16 cellular contexts compared by ENCODE assay signal in the genomic region with DNA sequence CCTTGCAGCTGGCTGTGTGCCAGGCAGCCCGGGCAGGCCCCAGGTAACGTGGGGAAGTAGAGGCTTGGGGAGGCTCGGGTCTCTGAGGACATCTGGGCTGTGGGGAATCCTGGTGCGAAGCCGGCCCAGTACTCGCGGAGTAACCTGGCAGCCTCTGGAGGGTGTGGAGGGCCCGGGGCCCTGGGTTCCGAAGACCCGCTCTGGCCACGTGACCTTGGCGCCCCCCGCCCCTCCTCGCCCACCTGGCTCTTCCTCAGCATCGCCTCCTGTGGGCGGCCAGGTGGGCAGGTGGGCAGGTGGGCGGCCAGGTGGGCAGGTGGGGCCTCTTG.
A peak's percentile ranks its signal among the peaks of the same experiment; 100 is the strongest.
DNase-seq lines count a peak whose midpoint lies in the region; ATAC-seq, FAIRE-seq and TF ChIP-seq lines count a peak whose summit lies in the region.
"Had no signal": no experiment of that assay in that cellular context is flagged by ENCODE, and none has a peak within 500 bp of the region (broad histone marks: within the 10 kb centered on the region; RNA-seq: fewer than 3 reads in every experiment).

No MANE protein-coding gene starts in this region.

- DNase-seq in WTC11 (ENCODE audit: low spot score) (no peak), hepatocyte (ENCODE audit: low spot score) (no peak), osteocyte (ENCODE audit: extremely low spot score, unreplicated experiment) (peak; percentile 75), transverse colon (peak; percentile 7), left cardiac atrium (no peak), NCI-H2171 treated with DMSO at 0.1 percent for 48 hours (lab: John Stamatoyannopoulos, UW) (no peak), small intestine (no peak)
- no peak for DNase-seq in stimulated activated CD4-positive, alpha-beta T cell treated with anti-CD3 and anti-CD28 coated beads, Interleukin-12 subunit alpha, Interleukin-12 subunit beta, amount 100 ng/mL, for 4 hours
- DNase-seq: CD4-positive, alpha-beta T cell; EL; HFFc6; NCI-H524 treated with DMSO at 0.1 percent for 48 hours had no signal

- H3K79me2 ChIP-seq in hepatocyte, result no peaks in the 10 kb centered on the region

- no peak overlapping the region for H2AFZ ChIP-seq in hepatocyte

- H3K4me1 Mint-ChIP-seq in WTC11 (peaks cover 31% of the 10 kb centered on the region), osteocyte (ENCODE audit: unreplicated experiment) (peaks cover 10% of the 10 kb centered on the region)

- no peaks in the 10 kb centered on the region for H3K9me3 ChIP-seq in hepatocyte (ENCODE audit: low read depth)
- no peaks in the 10 kb centered on the region for H3K9me3 ChIP-seq in transverse colon
- H3K9me3 ChIP-seq in small intestine (ENCODE audit: control insufficient read depth, low read depth), result no peaks in the 10 kb centered on the region
- H3K9me3 ChIP-seq: A549 had no signal

- H3K27ac ChIP-seq in hepatocyte, result peak overlapping the region; percentile 51
- no peak overlapping the region for H3K27ac ChIP-seq in transverse colon
- no peak overlapping the region for H3K27ac ChIP-seq in small intestine (ENCODE audit: low read depth in 1 of 2, low read length in 1 of 2)
- H3K27ac ChIP-seq: A549, HL-60 had no signal

- H3K36me3 Mint-ChIP-seq in WTC11 (no peaks in the 10 kb centered on the region), osteocyte (ENCODE audit: unreplicated experiment) (peaks cover 2% of the 10 kb centered on the region)

- CTCF ChIA-PET in WTC11 (lab: Charles Lee), result interaction anchor here (1.0 kb wide), 2 partner anchors 45 to 170 kb away, joined by 4 to 7 read pairs; no protein-coding TSS in a partner anchor

- H3K27ac Mint-ChIP-seq in WTC11, result no peak overlapping the region
- no peak overlapping the region for H3K27ac Mint-ChIP-seq in osteocyte (ENCODE audit: unreplicated experiment)
- H3K27ac Mint-ChIP-seq: CD4-positive, alpha-beta T cell; HFFc6 had no signal

- no peaks in the 10 kb centered on the region for H3K27me3 ChIP-seq in hepatocyte
- H3K27me3 ChIP-seq in transverse colon, result no peaks in the 10 kb centered on the region
- H3K27me3 ChIP-seq in small intestine (ENCODE audit: control insufficient read depth in 2 of 2, insufficient read depth in 2 of 2, low read length in 2 of 2), result no peaks in the 10 kb centered on the region

- H3K4me3 ChIP-seq in hepatocyte (no peak overlapping the region), transverse colon (no peak overlapping the region), small intestine (ENCODE audit: low read depth in 1 of 2, low read length in 2 of 2) (no peak overlapping the region)
- H3K4me3 ChIP-seq: A549, GM12878 had no signal

- WGBS in hepatocyte (ENCODE audit: low lambda C conversion rate, missing lambda C conversion rate), result 96% methylated on average over 17 of the region's 17 CpGs
- 78% methylated on average over 17 of the region's 17 CpGs; no CpG with 5 or more reads in 1 of the 2 donors for WGBS in transverse colon (ENCODE audit: low coverage in 1 of 2), 2 donors
- 64 to 78% (median 72%) methylated on average over 17 of the region's 17 CpGs for WGBS in small intestine, 3 donors

- no peak for FAIRE-seq in small intestine (lab: Jason Lieb, UNC)
- FAIRE-seq: A549, GM12878, GM19239 had no signal

- H3K9me3 Mint-ChIP-seq in WTC11 (no peaks in the 10 kb centered on the region), osteocyte (ENCODE audit: unreplicated experiment) (no peaks in the 10 kb centered on the region)
- H3K9me3 Mint-ChIP-seq: CD4-positive, alpha-beta T cell; HFFc6 had no signal

- no peaks in the 10 kb centered on the region for H3K9me2 ChIP-seq in hepatocyte (replicated peaks; ENCODE audit: insufficient read depth)

- no peak overlapping the region for H3K4me2 ChIP-seq in hepatocyte
- H3K4me2 ChIP-seq: A549 had no signal

- H4K20me1 ChIP-seq in hepatocyte (ENCODE audit: insufficient read depth, poor library complexity, severe bottlenecking), result no peaks in the 10 kb centered on the region

- H3K4me1 ChIP-seq in hepatocyte (ENCODE audit: insufficient read depth), result no peaks in the 10 kb centered on the region
- H3K4me1 ChIP-seq in transverse colon, result peaks cover 0 to 4% (median 0%) of the 10 kb centered on the region in 4 donors
- H3K4me1 ChIP-seq in small intestine (ENCODE audit: control insufficient read depth in 2 of 2, insufficient read depth in 1 of 2, low read depth in 1 of 2, low read length in 1 of 2), result no peaks in the 10 kb centered on the region
- H3K4me1 ChIP-seq: A549 had no signal

- H3K36me3 ChIP-seq in hepatocyte (replicated peaks; ENCODE audit: insufficient read depth, low read depth) (no peaks in the 10 kb centered on the region), transverse colon (no peaks in the 10 kb centered on the region), small intestine (ENCODE audit: control insufficient read depth in 2 of 2, insufficient read depth in 2 of 2, low read length in 2 of 2) (no peaks in the 10 kb centered on the region)

- H3K27me3 Mint-ChIP-seq in WTC11 (ENCODE audit: low read depth), result peaks cover 7% of the 10 kb centered on the region; the same call in 1 of the 2 replicates
- peaks cover 26% of the 10 kb centered on the region for H3K27me3 Mint-ChIP-seq in osteocyte (ENCODE audit: unreplicated experiment)
- H3K27me3 Mint-ChIP-seq: CD4-positive, alpha-beta T cell had no signal

- TF ChIP-seq CTCF in WTC11 (IDR thresholded peaks at IDR 0.05), result no peak
- TF ChIP-seq CTCF in hepatocyte (IDR thresholded peaks at IDR 0.05; ENCODE audit: poor library complexity), result no peak
- TF ChIP-seq CTCF in osteocyte (IDR thresholded peaks at IDR 0.05), result no peak
- TF ChIP-seq CTCF in transverse colon (IDR thresholded peaks at IDR 0.05), result no peak

- in situ Hi-C loops in transverse colon (cut with MboI; ENCODE audit: low pct_ligation_motif_present in 1 of 4, low pct_unique_long_range_greater_than_20kb in 1 of 4, low sequenced_read_pairs in 3 of 4), result no loop called here

- H3K4me3 Mint-ChIP-seq in WTC11, result no peak overlapping the region
- H3K4me3 Mint-ChIP-seq in osteocyte (ENCODE audit: unreplicated experiment), result no peak overlapping the region
- H3K4me3 Mint-ChIP-seq: CD4-positive, alpha-beta T cell; HFFc6 had no signal

- no peak for TF ChIP-seq POLR2A in transverse colon (IDR thresholded peaks at IDR 0.05)

- no peak for TF ChIP-seq EP300 in transverse colon (IDR thresholded peaks at IDR 0.05; ENCODE audit: low read depth)

- intact Hi-C loops in transverse colon (cut with DNase I; ENCODE audit: low total_unique reads) (no loop called here), left cardiac atrium (cut with DNase I) (no loop called here)

- ATAC-seq in WTC11 (peak; percentile 25), left cardiac atrium (no peak)
- ATAC-seq: A549, GM12878 had no signal

- POLR2A ChIA-PET in WTC11 (lab: Charles Lee), result interaction anchor here (0.5 kb wide), 1 partner anchor 20 kb away, joined by 3 read pairs; no protein-coding TSS in a partner anchor

TF ChIP-seq in WTC11, 78 proteins besides CTCF, POLR2A, EP300 and RAD21 (continues in another document):
- TF ChIP-seq, protein P1, sequence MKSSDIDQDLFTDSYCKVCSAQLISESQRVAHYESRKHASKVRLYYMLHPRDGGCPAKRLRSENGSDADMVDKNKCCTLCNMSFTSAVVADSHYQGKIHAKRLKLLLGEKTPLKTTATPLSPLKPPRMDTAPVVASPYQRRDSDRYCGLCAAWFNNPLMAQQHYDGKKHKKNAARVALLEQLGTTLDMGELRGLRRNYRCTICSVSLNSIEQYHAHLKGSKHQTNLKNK (CRISPR knock-in tag; IDR thresholded peaks at IDR 0.05), result no peak
- TF ChIP-seq ZNF138 (CRISPR knock-in tag; conservative IDR thresholded peaks at IDR 0.05) (no peak), ZNF317 (CRISPR knock-in tag; IDR thresholded peaks at IDR 0.05; ENCODE audit: borderline replicate concordance, low read depth) (no peak), NFATC4 (CRISPR knock-in tag; IDR thresholded peaks at IDR 0.05) (no peak), ZBTB21 (CRISPR knock-in tag; IDR thresholded peaks at IDR 0.05; ENCODE audit: borderline replicate concordance) (no peak)
- TF ChIP-seq, protein P2, sequence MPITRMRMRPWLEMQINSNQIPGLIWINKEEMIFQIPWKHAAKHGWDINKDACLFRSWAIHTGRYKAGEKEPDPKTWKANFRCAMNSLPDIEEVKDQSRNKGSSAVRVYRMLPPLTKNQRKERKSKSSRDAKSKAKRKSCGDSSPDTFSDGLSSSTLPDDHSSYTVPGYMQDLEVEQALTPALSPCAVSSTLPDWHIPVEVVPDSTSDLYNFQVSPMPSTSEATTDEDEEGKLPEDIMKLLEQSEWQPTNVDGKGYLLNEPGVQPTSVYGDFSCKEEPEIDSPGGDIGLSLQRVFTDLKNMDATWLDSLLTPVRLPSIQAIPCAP (CRISPR knock-in tag; IDR thresholded peaks at IDR 0.05), result no peak
- TF ChIP-seq, protein P3, sequence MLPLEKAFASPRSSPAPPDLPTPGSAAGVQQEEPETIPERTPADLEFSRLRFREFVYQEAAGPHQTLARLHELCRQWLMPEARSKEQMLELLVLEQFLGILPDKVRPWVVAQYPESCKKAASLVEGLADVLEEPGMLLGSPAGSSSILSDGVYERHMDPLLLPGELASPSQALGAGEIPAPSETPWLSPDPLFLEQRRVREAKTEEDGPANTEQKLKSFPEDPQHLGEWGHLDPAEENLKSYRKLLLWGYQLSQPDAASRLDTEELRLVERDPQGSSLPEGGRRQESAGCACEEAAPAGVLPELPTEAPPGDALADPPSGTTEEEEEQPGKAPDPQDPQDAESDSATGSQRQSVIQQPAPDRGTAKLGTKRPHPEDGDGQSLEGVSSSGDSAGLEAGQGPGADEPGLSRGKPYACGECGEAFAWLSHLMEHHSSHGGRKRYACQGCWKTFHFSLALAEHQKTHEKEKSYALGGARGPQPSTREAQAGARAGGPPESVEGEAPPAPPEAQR (CRISPR knock-in tag; IDR thresholded peaks at IDR 0.05), result no peak
- TF ChIP-seq, protein P4, sequence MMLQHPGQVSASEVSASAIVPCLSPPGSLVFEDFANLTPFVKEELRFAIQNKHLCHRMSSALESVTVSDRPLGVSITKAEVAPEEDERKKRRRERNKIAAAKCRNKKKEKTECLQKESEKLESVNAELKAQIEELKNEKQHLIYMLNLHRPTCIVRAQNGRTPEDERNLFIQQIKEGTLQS (CRISPR knock-in tag; conservative IDR thresholded peaks at IDR 0.05), result no peak
- TF ChIP-seq, protein P5, sequence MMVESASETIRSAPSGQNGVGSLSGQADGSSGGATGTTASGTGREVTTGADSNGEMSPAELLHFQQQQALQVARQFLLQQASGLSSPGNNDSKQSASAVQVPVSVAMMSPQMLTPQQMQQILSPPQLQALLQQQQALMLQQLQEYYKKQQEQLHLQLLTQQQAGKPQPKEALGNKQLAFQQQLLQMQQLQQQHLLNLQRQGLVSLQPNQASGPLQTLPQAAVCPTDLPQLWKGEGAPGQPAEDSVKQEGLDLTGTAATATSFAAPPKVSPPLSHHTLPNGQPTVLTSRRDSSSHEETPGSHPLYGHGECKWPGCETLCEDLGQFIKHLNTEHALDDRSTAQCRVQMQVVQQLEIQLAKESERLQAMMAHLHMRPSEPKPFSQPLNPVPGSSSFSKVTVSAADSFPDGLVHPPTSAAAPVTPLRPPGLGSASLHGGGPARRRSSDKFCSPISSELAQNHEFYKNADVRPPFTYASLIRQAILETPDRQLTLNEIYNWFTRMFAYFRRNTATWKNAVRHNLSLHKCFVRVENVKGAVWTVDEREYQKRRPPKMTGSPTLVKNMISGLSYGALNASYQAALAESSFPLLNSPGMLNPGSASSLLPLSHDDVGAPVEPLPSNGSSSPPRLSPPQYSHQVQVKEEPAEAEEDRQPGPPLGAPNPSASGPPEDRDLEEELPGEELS (CRISPR knock-in tag; IDR thresholded peaks at IDR 0.05), result no peak

Comparison
In these comparisons a context has a peak if more than half of its experiments do, and no peak if none do; other contexts are left out.
1. DNase-seq: peak in osteocyte (single experiment) and transverse colon (single experiment); none in WTC11 (single experiment), hepatocyte (single experiment), left cardiac atrium (single experiment), NCI-H2171 treated with DMSO at 0.1 percent for 48 hours (single experiment), small intestine (single experiment) and stimulated activated CD4-positive, alpha-beta T cell treated with anti-CD3 and anti-CD28 coated beads, Interleukin-12 subunit alpha, Interleukin-12 subunit beta, amount 100 ng/mL, for 4 hours (single experiment).